In the genomic region with DNA sequence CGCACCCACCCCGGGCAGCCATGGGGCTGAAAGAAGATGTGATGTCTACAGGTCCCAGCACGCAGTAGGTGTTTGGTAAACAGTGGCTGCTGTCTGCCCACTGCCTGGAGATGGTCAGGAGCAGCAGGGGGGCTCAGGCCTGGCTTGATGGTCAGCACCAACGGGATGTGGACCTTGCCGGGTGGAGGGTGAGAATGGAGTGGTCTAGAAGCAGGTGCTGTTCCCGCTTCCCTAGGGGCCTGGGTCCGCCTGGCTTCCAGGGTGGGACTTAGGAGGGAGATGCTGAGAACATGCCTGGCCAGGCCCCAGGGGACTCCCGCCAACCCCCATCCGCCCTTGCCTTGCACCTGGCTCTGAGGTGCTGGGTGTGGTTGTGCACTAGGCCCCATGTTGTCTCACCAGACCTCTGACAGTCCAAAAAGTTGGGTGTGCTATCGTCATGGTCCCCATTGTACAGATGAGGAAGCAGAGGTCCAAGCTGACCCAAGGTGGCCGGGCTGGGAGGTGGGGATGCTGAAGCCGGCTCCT, we compare ENCODE assay signal across 15 cellular contexts. TPM values are rescaled to one million over a fixed set of nuclear protein-coding genes. Genes with fewer than 3 reads are reported as not detected.
DNase-seq lines count a peak whose midpoint lies in the region; ATAC-seq, FAIRE-seq and TF ChIP-seq lines count a peak whose summit lies in the region.
"Had no signal": no experiment of that assay in that cellular context is flagged by ENCODE, and none has a peak within 500 bp of the region (broad histone marks: within the 10 kb centered on the region; RNA-seq: fewer than 3 reads in every experiment).

No MANE protein-coding gene starts in this region.

- no peaks in the 10 kb centered on the region for H3K9me3 ChIP-seq in gastroesophageal sphincter
- H3K9me3 ChIP-seq in pancreas, result no peaks in the 10 kb centered on the region
- H3K9me3 ChIP-seq: neutrophil had no signal

- TF ChIP-seq EP300 in gastroesophageal sphincter (IDR thresholded peaks at IDR 0.05), result no peak

- H3K4me3 ChIP-seq in gastroesophageal sphincter (no peak overlapping the region), pancreas (no peak overlapping the region)
- H3K4me3 ChIP-seq: GM12878 had no signal

- no peak for FAIRE-seq in pancreas (lab: Jason Lieb, UNC)
- FAIRE-seq: D721Med, G401.6, GM12878 had no signal

- ATAC-seq in gastroesophageal sphincter, result no peak
- ATAC-seq in pancreas, result no peak
- no peak for ATAC-seq in HG02981 (IDR thresholded peaks at IDR 0.05; ENCODE audit: unreplicated experiment)
- ATAC-seq: GM12878, Panc1 had no signal

- no peak for TF ChIP-seq POLR2A in gastroesophageal sphincter (IDR thresholded peaks at IDR 0.05)

- H3K27me3 ChIP-seq in gastroesophageal sphincter (no peaks in the 10 kb centered on the region), pancreas (no peaks in the 10 kb centered on the region)
- H3K27me3 ChIP-seq: neutrophil had no signal

- 87% methylated on average over 3 of the region's 12 CpGs; no CpG with 5 or more reads in 1 of the 2 donors for WGBS in gastroesophageal sphincter (ENCODE audit: low coverage in 1 of 2), 2 donors
- 74% methylated on average over 12 of the region's 12 CpGs for WGBS in pancreas, 2 donors

- H3K36me3 ChIP-seq in gastroesophageal sphincter (no peaks in the 10 kb centered on the region), pancreas (no peaks in the 10 kb centered on the region)
- H3K36me3 ChIP-seq: neutrophil had no signal

- peaks cover 0 to 45% (median 7%) of the 10 kb centered on the region in 3 donors for H3K4me1 ChIP-seq in gastroesophageal sphincter
- H3K4me1 ChIP-seq in pancreas, result peaks cover 14 to 17% (median 15%) of the 10 kb centered on the region in 3 donors

- intact Hi-C loops in pancreas (cut with DNase I), result no loop called here

- TF ChIP-seq CTCF in gastroesophageal sphincter (IDR thresholded peaks at IDR 0.05), result no peak
- TF ChIP-seq CTCF in pancreas (IDR thresholded peaks at IDR 0.05), result no peak

- DNase-seq in COLO668 (lab: John Stamatoyannopoulos, UW; ENCODE audit: unreplicated experiment), result peak; percentile 28
- DNase-seq in NCI-H526 treated with DMSO at 0.1 percent for 48 hours (lab: John Stamatoyannopoulos, UW), result peak; percentile 81
- DNase-seq in pancreas, result peak in 3 of 6 donors; percentile 12 to 72 (median 50)
- DNase-seq in activated CD4-positive, CD25-positive, alpha-beta regulatory T cell treated with anti-CD3 and anti-CD28 coated beads, Interleukin-2, amount 50 U/mL, for 72 hours, result no peak
- DNase-seq in activated effector memory CD4-positive, alpha-beta T cell treated with Interleukin-2 at 50 U/mL for 16 hours, result no peak
- DNase-seq: activated CD4-positive, alpha-beta T cell treated with anti-CD3 and anti-CD28 coated beads, Interleukin-2, amount 10 ng/mL, durations not matched to agents 7 days and 5 days; activated naive CD4-positive, alpha-beta T cell treated with anti-CD3 and anti-CD28 coated beads, Interleukin-2, amount 10 ng/mL, durations not matched to agents 7 days and 5 days; stimulated activated CD4-positive, alpha-beta T cell treated with anti-CD3 and anti-CD28 coated beads, Interleukin-2, amount 100 ng/mL, for 24 hours had no signal

- peak overlapping the region in 3 of 4 donors; percentile 20 to 66 (median 54) for H3K27ac ChIP-seq in gastroesophageal sphincter
- H3K27ac ChIP-seq in pancreas, result peak overlapping the region; percentile 28 to 76 (median 54)
- H3K27ac ChIP-seq: neutrophil had no signal

RNA-seq across cellular contexts. Expression of a gene that starts 12.9 kb away (rescaled TPM):
- 1 to 10 TPM in 2 of 4 donors, under 1 TPM in 2; 0.54 to 3.7 (median 0.92) TPM for total RNA-seq in gastroesophageal sphincter
- total RNA-seq in pancreas, result 1 to 10 TPM; 2.1 to 4.3 (median 3.3) TPM
- polyA plus RNA-seq in pancreas, result 10 to 100 TPM in 1 of 2 donors, 1 to 10 TPM in 1; 5.6 to 14.6 TPM

Comparison
In these comparisons a context has a peak if more than half of its experiments do, and no peak if none do; other contexts are left out.
1. DNase-seq: peak in COLO668 (single experiment) and NCI-H526 treated with DMSO at 0.1 percent for 48 hours (single experiment); none in activated CD4-positive, CD25-positive, alpha-beta regulatory T cell treated with anti-CD3 and anti-CD28 coated beads, Interleukin-2, amount 50 U/mL, for 72 hours (single experiment) and activated effector memory CD4-positive, alpha-beta T cell treated with Interleukin-2 at 50 U/mL for 16 hours (single experiment).